ENCODE assay signal across 30 cellular contexts in genomic region chr19:56667311-56667870, GRCh38. TPM values are rescaled to one million over a fixed set of nuclear protein-coding genes. Genes with fewer than 3 reads are reported as not detected.
"Had no signal": no experiment of that assay in that cellular context is flagged by ENCODE, and none has a peak within 500 bp of the region (broad histone marks: within the 10 kb centered on the region; RNA-seq: fewer than 3 reads in every experiment).

No MANE protein-coding gene starts in this region.

- H3K9me3 ChIP-seq: pancreas, testis, thyroid gland, transverse colon had no signal

- ATAC-seq: heart left ventricle; natural killer cell; pancreas; psoas muscle; sciatic nerve; stimulated activated naive B cell treated with anti-CD40 and anti-IgM and Interleukin-4, amounts not matched to agents 10 μg/mL and 1 μg/mL and 100 μg/mL, for 72 hours; stimulated activated naive CD8-positive, alpha-beta T cell treated with anti-CD3 and anti-CD28 coated beads, Interleukin-15, Interleukin-2, amounts not matched to agents 100 U/mL and 50 U/mL, for 24 hours had no signal

- H3K9ac ChIP-seq: neural progenitor cell had no signal

- DNase-seq: heart left ventricle; islet precursor cell; left ventricle myocardium inferior; naive B cell; natural killer cell; nephron progenitor cell; nucleus accumbens; pancreas; posterior cingulate gyrus; psoas muscle; stimulated activated CD4-positive, alpha-beta T cell treated with anti-CD3 and anti-CD28 coated beads, Interleukin-12 subunit alpha, Interleukin-12 subunit beta, amount 100 ng/mL, for 4 hours; stimulated activated CD4-positive, alpha-beta T cell treated with anti-CD3 and anti-CD28 coated beads, Interleukin-15, amount 100 ng/mL, for 24 hours; stimulated activated CD4-positive, alpha-beta T cell treated with anti-CD3 and anti-CD28 coated beads, Interleukin-2, amount 100 ng/mL, for 24 hours; stimulated activated CD4-positive, alpha-beta T cell treated with anti-CD3 and anti-CD28 coated beads, Interleukin-4, amount 100 ng/mL, for 1 hour; stimulated activated naive B cell treated with anti-CD40 and anti-IgM and Interleukin-4, amounts not matched to agents 10 μg/mL and 1 μg/mL and 100 μg/mL, for 72 hours; stimulated activated naive CD8-positive, alpha-beta T cell treated with anti-CD3 and anti-CD28 coated beads, Interleukin-15, Interleukin-2, amounts not matched to agents 100 U/mL and 50 U/mL, for 24 hours; stomach; testis; thyroid gland; transverse colon; upper lobe of left lung had no signal

- H2AFZ ChIP-seq: neural progenitor cell had no signal

- H3K4me1 ChIP-seq: neural progenitor cell, pancreas, psoas muscle had no signal

- H3K27ac ChIP-seq: heart left ventricle, left ventricle myocardium inferior, neural progenitor cell, pancreas, psoas muscle, skin epidermis, stomach, testis, thyroid gland, transverse colon, upper lobe of left lung had no signal

- FAIRE-seq: pancreas, urothelium cell line had no signal

- H3K36me3 ChIP-seq: neural progenitor cell, pancreas, transverse colon had no signal

- H3K4me2 ChIP-seq: neural progenitor cell had no signal

- H3K4me3 ChIP-seq: heart left ventricle, left ventricle myocardium inferior, lung, neural progenitor cell, pancreas, psoas muscle, skin epidermis, stomach, testis, thyroid gland, transverse colon, upper lobe of left lung had no signal

- H3K27me3 ChIP-seq: heart left ventricle, neural progenitor cell, pancreas, stomach, testis, thyroid gland, transverse colon, upper lobe of left lung had no signal

RNA-seq across cellular contexts. Expression of gene ZNF835, which starts 4.2 kb away (rescaled TPM):
- total RNA-seq: mesothelial cell of epicardium had no signal

RNA-seq across cellular contexts. Expression of gene SMIM17, which starts 24.4 kb away (rescaled TPM):
- total RNA-seq: left ventricle myocardium inferior, lower leg skin, mononuclear cell, osteoblast, psoas muscle, thyroid gland, transverse colon had no signal
